18 cellular contexts compared by ENCODE assay signal in genomic region chr6:31742894-31743293, GRCh38. TPM values are rescaled to one million over a fixed set of nuclear protein-coding genes. Genes with fewer than 3 reads are reported as not detected.
DNase-seq lines count a peak whose midpoint lies in the region; ATAC-seq and TF ChIP-seq lines count a peak whose summit lies in the region.
"Had no signal": no experiment of that assay in that cellular context is flagged by ENCODE, and none has a peak within 500 bp of the region (broad histone marks: within the 10 kb centered on the region; RNA-seq: fewer than 3 reads in every experiment).

No MANE protein-coding gene starts in this region.

- peak overlapping the region; percentile 13 for H3K9ac ChIP-seq in neuronal stem cell (ENCODE audit: low read depth, low read length, poor library complexity)

- no peak overlapping the region for H3K14ac ChIP-seq in neuronal stem cell (ENCODE audit: low read length)

- peaks cover 14 to 54% of the 10 kb centered on the region in 2 experiments; a peak in 2 of 3 replicates for H3K36me3 ChIP-seq in HEK293 (ENCODE audit: control insufficient read depth in 2 of 2, insufficient read depth in 1 of 2, low read length in 2 of 2)
- H3K36me3 ChIP-seq in neuronal stem cell (replicated peaks in 1 of 2; ENCODE audit: control insufficient read depth in 2 of 2, insufficient read depth in 2 of 2, low read length in 2 of 2) = peaks cover 12 to 62% of the 10 kb centered on the region in 2 donors

- ATAC-seq in activated T-helper 17 cell treated with anti-CD3 and anti-CD28 coated beads, Interleukin-2, amount 50 U/mL, for 72 hours (replicated peaks) = no peak
- ATAC-seq in HG02852 (IDR thresholded peaks at IDR 0.05; ENCODE audit: unreplicated experiment) = no peak

- no peak overlapping the region for H3K4me3 Mint-ChIP-seq in activated T-helper 17 cell treated with anti-CD3 and anti-CD28 coated beads, Interleukin-2, amount 50 U/mL, for 72 hours
- H3K4me3 Mint-ChIP-seq: B cell had no signal

- TF ChIP-seq CTCF in HEK293 (tag by site-specific recombination; IDR thresholded peaks at IDR 0.05) = no peak

- H3K9me3 ChIP-seq in HEK293 (ENCODE audit: control insufficient read depth, insufficient read depth, low read depth, low read length) (no peaks in the 10 kb centered on the region), neuronal stem cell (replicated peaks in 1 of 2; ENCODE audit: control insufficient read depth in 2 of 2, insufficient read depth in 1 of 2, low read depth in 1 of 2, low read length in 2 of 2) (no peaks in the 10 kb centered on the region)
- H3K9me3 ChIP-seq: Caco-2 had no signal

- CTCF ChIA-PET in HEK293 (lab: Yijun Ruan, JAX) = interaction anchor here (0.5 to 1.1 kb wide), 4 partner anchors 29 to 235 kb away, joined by 3 to 4 read pairs (median 3); no protein-coding TSS in a partner anchor

- no peak overlapping the region for H2BK120ac ChIP-seq in neuronal stem cell (ENCODE audit: low read depth, low read length)

- H3K27ac ChIP-seq in HEK293 (ENCODE audit: extremely low read depth, low read depth, low read length) (no peak overlapping the region), neuronal stem cell (replicated peaks; ENCODE audit: low read length) (no peak overlapping the region)

- no peak overlapping the region for H4K91ac ChIP-seq in neuronal stem cell (ENCODE audit: low read depth, low read length, poor library complexity)

- no peak overlapping the region for H3K4me2 ChIP-seq in neuronal stem cell (ENCODE audit: insufficient read depth, low read length, poor library complexity, severe bottlenecking)

- H3K4me1 ChIP-seq in HEK293 (ENCODE audit: control insufficient read depth, insufficient read depth, low read length) = peaks cover 17% of the 10 kb centered on the region
- H3K4me1 ChIP-seq in neuronal stem cell (ENCODE audit: control insufficient read depth in 2 of 2, insufficient read depth in 1 of 2, low read depth in 1 of 2, low read length in 2 of 2) = peaks cover 16 to 22% of the 10 kb centered on the region in 2 donors

- POLR2A ChIA-PET in HEK293 (lab: Yijun Ruan, JAX) = no interaction called here

- H3K4me1 Mint-ChIP-seq in activated T-helper 17 cell treated with anti-CD3 and anti-CD28 coated beads, Interleukin-2, amount 50 U/mL, for 72 hours = peaks cover 33% of the 10 kb centered on the region

- no peaks in the 10 kb centered on the region for H3K9me3 Mint-ChIP-seq in activated T-helper 17 cell treated with anti-CD3 and anti-CD28 coated beads, Interleukin-2, amount 50 U/mL, for 72 hours
- H3K9me3 Mint-ChIP-seq: CD4-positive, CD25-positive, alpha-beta regulatory T cell had no signal

- no peak overlapping the region for H3K23ac ChIP-seq in neuronal stem cell (ENCODE audit: low read depth, low read length, poor library complexity)

- peak overlapping the region; percentile 18 for H2BK12ac ChIP-seq in neuronal stem cell (ENCODE audit: low read length)

- DNase-seq in neuronal stem cell (ENCODE audit: low spot score) = no peak
- DNase-seq in SHP77 treated with DMSO at 0.1 percent for 48 hours (lab: John Stamatoyannopoulos, UW) = no peak
- DNase-seq: Caco-2; CD4-positive, CD25-positive, alpha-beta regulatory T cell; IMR-90; NCI-H1105 treated with DMSO at 0.1 percent for 48 hours; NCI-H1694 treated with DMSO at 0.1 percent for 48 hours; NCI-H2107; NCI-H226; NCI-H524 treated with DMSO at 0.1 percent for 48 hours had no signal

- no peaks in the 10 kb centered on the region for H3K79me1 ChIP-seq in neuronal stem cell (ENCODE audit: low read depth, low read length)

- H3K27ac Mint-ChIP-seq in activated T-helper 17 cell treated with anti-CD3 and anti-CD28 coated beads, Interleukin-2, amount 50 U/mL, for 72 hours = peak overlapping the region; percentile 10
- H3K27ac Mint-ChIP-seq: B cell had no signal

- H2BK15ac ChIP-seq in neuronal stem cell (ENCODE audit: low read length) = no peak overlapping the region

- H3K27me3 Mint-ChIP-seq in activated T-helper 17 cell treated with anti-CD3 and anti-CD28 coated beads, Interleukin-2, amount 50 U/mL, for 72 hours = no peaks in the 10 kb centered on the region
- H3K27me3 Mint-ChIP-seq: B cell; CD4-positive, CD25-positive, alpha-beta regulatory T cell had no signal

- no peak overlapping the region for H2BK5ac ChIP-seq in neuronal stem cell (ENCODE audit: low read length)

- H2AFZ ChIP-seq in neuronal stem cell (ENCODE audit: low read length) = no peak overlapping the region

- no peak overlapping the region for H4K8ac ChIP-seq in neuronal stem cell (ENCODE audit: low read depth, low read length)

- H3K4me3 ChIP-seq in HEK293 (ENCODE audit: low read depth, low read length) (no peak overlapping the region), neuronal stem cell (ENCODE audit: low read length in 2 of 2) (no peak overlapping the region)

- H2AK5ac ChIP-seq in neuronal stem cell (ENCODE audit: low read depth, low read length) = no peak overlapping the region

- H3K4ac ChIP-seq in neuronal stem cell (ENCODE audit: low read length) = no peak overlapping the region

- H3K36me3 Mint-ChIP-seq in activated T-helper 17 cell treated with anti-CD3 and anti-CD28 coated beads, Interleukin-2, amount 50 U/mL, for 72 hours (ENCODE audit: low read depth) = peaks cover 66% of the 10 kb centered on the region

- no CpG with 5 or more reads among the region's 3 CpGs for WGBS in neuronal stem cell (ENCODE audit: extremely low coverage in 2 of 2, insufficient read length in 2 of 2, insufficient replicate concordance in 1 of 2), 2 donors

- no peaks in the 10 kb centered on the region for H3K27me3 ChIP-seq in neuronal stem cell (ENCODE audit: control insufficient read depth in 3 of 3, insufficient read depth in 3 of 3, low read depth in 1 of 3, low read length in 3 of 3)

- no peak overlapping the region for H3K18ac ChIP-seq in neuronal stem cell (ENCODE audit: low read length)

TF ChIP-seq in HEK293, 187 proteins besides CTCF, POLR2A, EP300 and RAD21:
- TF ChIP-seq PRDM10 (tag by site-specific recombination; IDR thresholded peaks at IDR 0.05) (peak; percentile 66), ZBTB21 (tag by site-specific recombination; IDR thresholded peaks at IDR 0.05) (no peak), SETDB1 (IDR thresholded peaks at IDR 0.05; ENCODE audit: insufficient read length, low read length) (no peak)

RNA-seq across cellular contexts. Expression of gene MSH5, which starts 3.1 kb away (rescaled TPM):
- total RNA-seq in activated T-helper 17 cell treated with anti-CD3 and anti-CD28 coated beads, Interleukin-2, amount 50 U/mL, for 72 hours = 10 to 100 TPM; 78.9 to 82.6 TPM
- 25.1 TPM for polyA plus RNA-seq in neuronal stem cell (2013, experiment 1 of 2)
- 25.6 TPM for polyA plus RNA-seq in neuronal stem cell (2013, experiment 2 of 2)

RNA-seq across cellular contexts. Expression of gene CLIC1, which starts 6.6 kb away (rescaled TPM):
- 100 to 1,000 TPM; 406 to 482 TPM for total RNA-seq in activated T-helper 17 cell treated with anti-CD3 and anti-CD28 coated beads, Interleukin-2, amount 50 U/mL, for 72 hours
- 220 TPM for polyA plus RNA-seq in neuronal stem cell (2013, experiment 1 of 2)
- polyA plus RNA-seq in neuronal stem cell (2013, experiment 2 of 2) = 216 TPM

RNA-seq across cellular contexts. Expression of gene DDAH2, which starts 13.8 kb away (rescaled TPM):
- total RNA-seq in activated T-helper 17 cell treated with anti-CD3 and anti-CD28 coated beads, Interleukin-2, amount 50 U/mL, for 72 hours = 10 to 100 TPM in 1 of 2 donors, 1 to 10 TPM in 1; 9.4 to 23.8 TPM
- 115 TPM for polyA plus RNA-seq in neuronal stem cell (2013, experiment 1 of 2)
- 115 TPM for polyA plus RNA-seq in neuronal stem cell (2013, experiment 2 of 2)

RNA-seq across cellular contexts. Expression of gene SAPCD1, which starts 19.6 kb away (rescaled TPM):
- total RNA-seq in activated T-helper 17 cell treated with anti-CD3 and anti-CD28 coated beads, Interleukin-2, amount 50 U/mL, for 72 hours = 10 to 100 TPM; 12.1 to 18.9 TPM
- 4.0 TPM for polyA plus RNA-seq in neuronal stem cell (2013, experiment 1 of 2)
- polyA plus RNA-seq in neuronal stem cell (2013, experiment 2 of 2) = 3.4 TPM
- total RNA-seq: IMR-90 had no signal
- polyA plus RNA-seq: CD4-positive, CD25-positive, alpha-beta regulatory T cell had no signal

RNA-seq across cellular contexts. Expression of gene MPIG6B, which starts 19.7 kb away (rescaled TPM):
- total RNA-seq in activated T-helper 17 cell treated with anti-CD3 and anti-CD28 coated beads, Interleukin-2, amount 50 U/mL, for 72 hours = not detected
- not detected for polyA plus RNA-seq in neuronal stem cell (2013, experiment 1 of 2)
- not detected for polyA plus RNA-seq in neuronal stem cell (2013, experiment 2 of 2)
- total RNA-seq: Caco-2, H1, IMR-90, LHCN-M2, SK-MEL-5 had no signal
- polyA plus RNA-seq: AG04450, IMR-90 had no signal
